Comparison of ENCODE assay signal across 15 cellular contexts in the genomic region with DNA sequence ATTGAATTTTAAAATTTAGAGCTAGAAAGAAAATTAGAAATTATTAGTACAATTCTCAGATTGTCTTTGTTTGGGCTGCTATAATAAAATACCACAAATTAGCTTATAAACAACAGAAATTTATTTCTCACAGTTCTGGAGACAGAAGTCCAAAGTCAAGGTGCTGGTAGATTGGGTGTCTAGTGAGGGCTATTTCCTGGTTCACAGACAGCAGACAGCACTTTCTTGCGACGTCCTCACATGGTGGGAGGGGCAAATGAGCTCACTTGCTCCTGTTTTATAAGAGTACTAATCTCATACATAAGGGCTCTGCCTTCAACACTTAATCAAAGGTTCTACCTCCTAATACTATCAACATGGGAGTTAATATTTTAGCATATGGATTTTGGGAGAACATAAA.
A peak's percentile ranks its signal among the peaks of the same experiment; 100 is the strongest.
DNase-seq lines count a peak whose midpoint lies in the region; ATAC-seq, FAIRE-seq and TF ChIP-seq lines count a peak whose summit lies in the region.
"Had no signal": no experiment of that assay in that cellular context is flagged by ENCODE, and none has a peak within 500 bp of the region (broad histone marks: within the 10 kb centered on the region; RNA-seq: fewer than 3 reads in every experiment).

No MANE protein-coding gene starts in this region.

- POLR2A ChIA-PET in HepG2 (lab: Yijun Ruan, JAX) = no interaction called here

- TF ChIP-seq RAD21 in HepG2 (CRISPR knock-in tag; IDR thresholded peaks at IDR 0.05) = no peak

- TF ChIP-seq POLR2A in HepG2 (IDR thresholded peaks at IDR 0.05; ENCODE audit: insufficient read depth in 1 of 2, low read depth in 2 of 2, low read length in 2 of 2) (no peak), right lobe of liver (IDR thresholded peaks at IDR 0.05) (no peak)

- intact Hi-C loops in HepG2 (cut with micrococcal nuclease; ENCODE audit: unreplicated experiment) = no loop called here
- intact Hi-C loops in right lobe of liver (cut with DNase I) = no loop called here

- no peak for DNase-seq in HepG2 (ENCODE audit: low spot score)
- DNase-seq in right lobe of liver = no peak
- DNase-seq in mesenchymal stem cell = peak; percentile 33
- no peak for DNase-seq in smooth muscle cell (lab: John Stamatoyannopoulos, UW; ENCODE audit: unreplicated experiment)
- no peak for DNase-seq in HuH-7 (ENCODE audit: low spot score)
- DNase-seq: CD8-positive, alpha-beta T cell; COR-L47; DMS153; GF-D8; GM23248; H9 had no signal

- H3K27me3 ChIP-seq in HepG2 (ENCODE audit: control insufficient read depth in 1 of 2, insufficient read depth in 2 of 2, low read length in 2 of 2) (no peaks in the 10 kb centered on the region; a peak in 1 of 5 replicates), right lobe of liver (no peaks in the 10 kb centered on the region), mesenchymal stem cell (ENCODE audit: control insufficient read depth in 1 of 2, insufficient read depth in 1 of 2, low read length in 2 of 2) (no peaks in the 10 kb centered on the region), smooth muscle cell (ENCODE audit: low read depth) (no peaks in the 10 kb centered on the region)

- no peak overlapping the region for H3K18ac ChIP-seq in mesenchymal stem cell (ENCODE audit: low read depth in 1 of 2, low read length in 2 of 2)

- H2AFZ ChIP-seq in HepG2 (ENCODE audit: low read length) (no peak overlapping the region), mesenchymal stem cell (ENCODE audit: low read depth, low read length) (no peak overlapping the region), smooth muscle cell (ENCODE audit: low read depth) (no peak overlapping the region)
- H2AFZ ChIP-seq: GM23248 had no signal

- no peak overlapping the region for H3K14ac ChIP-seq in mesenchymal stem cell (ENCODE audit: low read length in 2 of 2)

- H2BK120ac ChIP-seq in mesenchymal stem cell (ENCODE audit: low read depth, low read length) = no peak overlapping the region

- H3K36me3 ChIP-seq in HepG2 (replicated peaks in 1 of 2; ENCODE audit: control insufficient read depth in 1 of 2, insufficient read depth in 2 of 2, low read length in 2 of 2) (no peaks in the 10 kb centered on the region), right lobe of liver (no peaks in the 10 kb centered on the region), mesenchymal stem cell (ENCODE audit: control insufficient read depth in 1 of 2, insufficient read depth in 2 of 2, low read depth in 1 of 2, low read length in 2 of 2) (no peaks in the 10 kb centered on the region), smooth muscle cell (ENCODE audit: low read depth) (no peaks in the 10 kb centered on the region)

- no peaks in the 10 kb centered on the region for H3F3A ChIP-seq in smooth muscle cell (ENCODE audit: low read depth)

- no peak overlapping the region for H3K27ac ChIP-seq in HepG2 (ENCODE audit: extremely low read length, insufficient read depth, low read length)
- no peak overlapping the region for H3K27ac ChIP-seq in right lobe of liver
- H3K27ac ChIP-seq in mesenchymal stem cell (ENCODE audit: low read length, poor library complexity, severe bottlenecking) = no peak overlapping the region
- no peak overlapping the region for H3K27ac ChIP-seq in smooth muscle cell (ENCODE audit: low read depth)
- H3K27ac ChIP-seq: A549, GM23248 had no signal

- no peak overlapping the region for H2AK5ac ChIP-seq in mesenchymal stem cell (ENCODE audit: low read length, severe bottlenecking)

- H4K20me1 ChIP-seq in HepG2 (ENCODE audit: insufficient read depth, low read length) (no peaks in the 10 kb centered on the region), smooth muscle cell (ENCODE audit: low read depth) (no peaks in the 10 kb centered on the region)

- no peak overlapping the region for H3K9ac ChIP-seq in HepG2 (ENCODE audit: insufficient read depth, low read depth, low read length)
- H3K9ac ChIP-seq in mesenchymal stem cell (ENCODE audit: low read length) = no peak overlapping the region
- no peak overlapping the region for H3K9ac ChIP-seq in smooth muscle cell (ENCODE audit: low read depth)
- H3K9ac ChIP-seq: GM23248 had no signal

- ATAC-seq in HepG2 = no peak
- no peak for ATAC-seq in right lobe of liver
- ATAC-seq in GM18517 (IDR thresholded peaks at IDR 0.05; ENCODE audit: unreplicated experiment) = no peak
- ATAC-seq: A549; CD8-positive, alpha-beta T cell had no signal

- no peak for FAIRE-seq in HepG2 (lab: Jason Lieb, UNC)
- FAIRE-seq: A549, D721Med had no signal

- H3K79me2 ChIP-seq in HepG2 (ENCODE audit: insufficient read depth, low read length) = no peaks in the 10 kb centered on the region
- H3K79me2 ChIP-seq in smooth muscle cell (ENCODE audit: low read depth) = no peaks in the 10 kb centered on the region

- TF ChIP-seq CTCF in HepG2 (CRISPR knock-in tag; IDR thresholded peaks at IDR 0.05) = no peak
- TF ChIP-seq CTCF in right lobe of liver (IDR thresholded peaks at IDR 0.05) = no peak
- TF ChIP-seq CTCF in smooth muscle cell (IDR thresholded peaks at IDR 0.05; ENCODE audit: borderline replicate concordance, insufficient read depth, poor library complexity, severe bottlenecking) = no peak

- no peak overlapping the region for H4K8ac ChIP-seq in mesenchymal stem cell (ENCODE audit: low read length)

- WGBS in HepG2 (ENCODE audit: low lambda C conversion rate) = 0% methylated on average over 2 of the region's 2 CpGs
- 58% methylated on average over 2 of the region's 2 CpGs for WGBS in right lobe of liver (ENCODE audit: insufficient coverage, low coverage, low lambda C conversion rate, missing lambda C conversion rate)
- no CpG with 5 or more reads among the region's 2 CpGs for WGBS in mesenchymal stem cell
- 66% methylated on average over 2 of the region's 2 CpGs for WGBS in smooth muscle cell (ENCODE audit: low lambda C conversion rate)

- H3K4me3 ChIP-seq in HepG2 (replicated peaks in 1 of 3; ENCODE audit: insufficient read depth in 1 of 3, low read depth in 2 of 3, low read length in 3 of 3) = no peak overlapping the region
- H3K4me3 ChIP-seq in right lobe of liver = no peak overlapping the region
- H3K4me3 ChIP-seq in mesenchymal stem cell (ENCODE audit: insufficient read depth in 1 of 2, low read depth in 1 of 2, low read length in 2 of 2) = no peak overlapping the region
- H3K4me3 ChIP-seq in smooth muscle cell = no peak overlapping the region
- H3K4me3 ChIP-seq: A549, GM23248 had no signal

- H3K4me2 ChIP-seq in HepG2 (ENCODE audit: low read depth, low read length) = no peak overlapping the region
- no peak overlapping the region for H3K4me2 ChIP-seq in mesenchymal stem cell (ENCODE audit: low read length, poor library complexity, severe bottlenecking)
- H3K4me2 ChIP-seq in smooth muscle cell = no peak overlapping the region
- H3K4me2 ChIP-seq: A549 had no signal

- H2BK5ac ChIP-seq in mesenchymal stem cell (ENCODE audit: low read depth, low read length, poor library complexity, severe bottlenecking) = no peak overlapping the region

- in situ Hi-C loops in HepG2 (cut with HindIII; ENCODE audit: extremely low pct_ligation_motif_present, low pct_unique_long_range_greater_than_20kb) = no loop called here

- H3K9me3 ChIP-seq in HepG2 (ENCODE audit: low read length) = peaks cover 5% of the 10 kb centered on the region; the same call in 1 of the 2 replicates
- H3K9me3 ChIP-seq in right lobe of liver = no peaks in the 10 kb centered on the region
- H3K9me3 ChIP-seq in mesenchymal stem cell (ENCODE audit: control insufficient read depth, low read length) = no peaks in the 10 kb centered on the region
- H3K9me3 ChIP-seq in smooth muscle cell (replicated peaks; ENCODE audit: low read depth) = no peaks in the 10 kb centered on the region
- H3K9me3 ChIP-seq: A549 had no signal

- TF ChIP-seq EP300 in HepG2 (IDR thresholded peaks at IDR 0.05; ENCODE audit: low read depth in 2 of 2, low read length in 2 of 2) (no peak), HepG2 (CRISPR knock-in tag; IDR thresholded peaks at IDR 0.05; ENCODE audit: borderline replicate concordance) (no peak)

- no TSS peak for BruUV-seq in HepG2 (replicated peaks; lab: Mats Ljungman, UMichigan)

- no peak overlapping the region for H3K23ac ChIP-seq in mesenchymal stem cell (ENCODE audit: low read length in 2 of 2)

- no peaks in the 10 kb centered on the region for H3K79me1 ChIP-seq in mesenchymal stem cell (replicated peaks; ENCODE audit: low read length, poor library complexity, severe bottlenecking)

- H3K4ac ChIP-seq in mesenchymal stem cell (ENCODE audit: low read depth in 1 of 2, low read length in 2 of 2) = no peak overlapping the region

- H2BK15ac ChIP-seq in mesenchymal stem cell (ENCODE audit: low read depth, poor library complexity, severe bottlenecking) = no peak overlapping the region

- H2BK12ac ChIP-seq in mesenchymal stem cell (ENCODE audit: low read length in 2 of 2) = no peak overlapping the region

- H4K91ac ChIP-seq in mesenchymal stem cell (ENCODE audit: low read length) = no peak overlapping the region

- CTCF ChIA-PET in HepG2 (lab: Yijun Ruan, JAX; ENCODE audit: low intra/inter-chr PET ratio, low total read pairs) = no interaction called here

- H3K4me1 ChIP-seq in HepG2 (ENCODE audit: insufficient read depth, low read length) (no peaks in the 10 kb centered on the region), right lobe of liver (no peaks in the 10 kb centered on the region), mesenchymal stem cell (ENCODE audit: control insufficient read depth, insufficient read depth, low read depth, low read length) (no peaks in the 10 kb centered on the region), smooth muscle cell (ENCODE audit: low read depth) (no peaks in the 10 kb centered on the region)
- H3K4me1 ChIP-seq: A549 had no signal

TF ChIP-seq in HepG2, 621 proteins besides CTCF, POLR2A, EP300 and RAD21:
- TF ChIP-seq ZNF850 (CRISPR knock-in tag; conservative IDR thresholded peaks at IDR 0.05) (no peak), CEBPB (IDR thresholded peaks at IDR 0.05; ENCODE audit: borderline replicate concordance, low read depth, low read length) (peak; percentile 42; the same call in 1 of the 2 replicates)

TF ChIP-seq in PFSK-1, 5 proteins besides CTCF, POLR2A, EP300 and RAD21 (continues in another document):
- peak; percentile 88 for TF ChIP-seq POLR2AphosphoS5 (IDR thresholded peaks at IDR 0.05; ENCODE audit: low read depth, low read length)
- TF ChIP-seq SIN3A (IDR thresholded peaks at IDR 0.05; ENCODE audit: borderline replicate concordance, insufficient read depth, low read length) = no peak
